10 cellular contexts compared by ENCODE assay signal in the genomic region with DNA sequence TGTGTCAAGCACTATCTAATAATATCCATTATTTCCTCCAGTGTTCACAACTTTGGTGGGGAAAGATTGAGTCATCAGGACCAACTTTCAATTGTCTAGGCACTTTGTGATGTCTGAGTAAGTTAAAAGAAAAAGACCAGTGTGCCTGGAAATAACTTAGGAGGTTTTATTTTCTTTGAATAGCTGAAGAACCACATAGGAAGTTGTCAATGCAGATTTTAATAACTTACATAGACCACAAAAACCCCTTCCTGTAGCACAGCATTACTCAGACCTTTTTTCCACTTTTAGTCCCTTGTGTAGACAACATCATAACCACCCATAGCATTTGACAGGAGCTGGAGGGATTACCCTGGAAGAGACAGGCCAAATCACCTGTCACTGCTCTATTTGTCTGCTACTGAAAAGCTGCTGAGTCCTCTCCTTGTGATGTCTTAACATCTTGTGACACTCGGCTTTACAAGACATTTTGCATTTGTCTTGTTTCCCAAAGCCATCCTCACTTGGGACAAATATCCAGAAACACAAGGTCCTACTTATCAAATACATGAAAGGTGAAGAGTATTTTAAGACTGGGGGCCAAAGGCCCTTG.
DNase-seq lines count a peak whose midpoint lies in the region; ATAC-seq and TF ChIP-seq lines count a peak whose summit lies in the region.
"Had no signal": no experiment of that assay in that cellular context is flagged by ENCODE, and none has a peak within 500 bp of the region (broad histone marks: within the 10 kb centered on the region; RNA-seq: fewer than 3 reads in every experiment).

No MANE protein-coding gene starts in this region.

- H3K36me3 ChIP-seq in left ventricle myocardium inferior = no peaks in the 10 kb centered on the region

- peaks cover 10% of the 10 kb centered on the region for H3K9me3 ChIP-seq in left ventricle myocardium inferior (replicated peaks)

- H3K27me3 ChIP-seq in left ventricle myocardium inferior (ENCODE audit: low read depth) = no peaks in the 10 kb centered on the region

- peaks cover 17% of the 10 kb centered on the region for H3K4me1 Mint-ChIP-seq in activated CD4-positive, alpha-beta T cell treated with anti-CD3 and anti-CD28 coated beads, Interleukin-2, amount 10 ng/mL, durations not matched to agents 24 days and 14 days

- H3K4me3 ChIP-seq in left ventricle myocardium inferior = no peak overlapping the region

- no peak for TF ChIP-seq CTCF in left ventricle myocardium inferior (IDR thresholded peaks at IDR 0.05; ENCODE audit: borderline replicate concordance)

- H3K27me3 Mint-ChIP-seq in activated CD4-positive, alpha-beta T cell treated with anti-CD3 and anti-CD28 coated beads, Interleukin-2, amount 10 ng/mL, durations not matched to agents 24 days and 14 days = peaks cover 4% of the 10 kb centered on the region

- H3K4me1 ChIP-seq in left ventricle myocardium inferior = no peaks in the 10 kb centered on the region

- peaks cover 10% of the 10 kb centered on the region for H3K9me3 Mint-ChIP-seq in activated CD4-positive, alpha-beta T cell treated with anti-CD3 and anti-CD28 coated beads, Interleukin-2, amount 10 ng/mL, durations not matched to agents 24 days and 14 days

- ATAC-seq in HG02610 (IDR thresholded peaks at IDR 0.05; ENCODE audit: unreplicated experiment) (peak; percentile 98), HG03558 (IDR thresholded peaks at IDR 0.05; ENCODE audit: extremely low read depth, unreplicated experiment) (peak; percentile 97)

- peak; percentile 65 for DNase-seq in activated CD4-positive, alpha-beta T cell treated with anti-CD3 and anti-CD28 coated beads, Interleukin-2, amount 10 ng/mL, durations not matched to agents 24 days and 14 days
- DNase-seq in activated CD4-positive, alpha-beta T cell treated with anti-CD3 and anti-CD28 coated beads for 48 hours = no peak
- peak; percentile 12 for DNase-seq in renal cortical epithelial cell (ENCODE audit: low read depth)
- no peak for DNase-seq in kidney glomerular epithelial cell (lab: John Stamatoyannopoulos, UW)
- no peak for DNase-seq in left ventricle myocardium inferior
- DNase-seq in GM19240 (ENCODE audit: insufficient read length, low spot score) = no peak
- DNase-seq: activated CD8-positive, alpha-beta memory T cell treated with anti-CD3 and anti-CD28 coated beads for 24 hours had no signal

- peak overlapping the region; percentile 32 for H3K27ac Mint-ChIP-seq in activated CD4-positive, alpha-beta T cell treated with anti-CD3 and anti-CD28 coated beads, Interleukin-2, amount 10 ng/mL, durations not matched to agents 24 days and 14 days

- intact Hi-C loops in activated CD4-positive, alpha-beta T cell treated with anti-CD3 and anti-CD28 coated beads, Interleukin-2, amount 10 ng/mL, durations not matched to agents 24 days and 14 days (cut with micrococcal nuclease) = no loop called here
- intact Hi-C loops in left ventricle myocardium inferior (cut with micrococcal nuclease) = no loop called here

- H3K4me3 Mint-ChIP-seq in activated CD4-positive, alpha-beta T cell treated with anti-CD3 and anti-CD28 coated beads, Interleukin-2, amount 10 ng/mL, durations not matched to agents 24 days and 14 days = peak overlapping the region; percentile 29

- H3K27ac ChIP-seq in left ventricle myocardium inferior (replicated peaks) = no peak overlapping the region
- H3K27ac ChIP-seq: RWPE1 had no signal

- no peaks in the 10 kb centered on the region for H3K36me3 Mint-ChIP-seq in activated CD4-positive, alpha-beta T cell treated with anti-CD3 and anti-CD28 coated beads, Interleukin-2, amount 10 ng/mL, durations not matched to agents 24 days and 14 days (ENCODE audit: low read depth)

Comparison
In these comparisons a context has a peak if more than half of its experiments do, and no peak if none do; other contexts are left out.
1. DNase-seq: peak in activated CD4-positive, alpha-beta T cell treated with anti-CD3 and anti-CD28 coated beads, Interleukin-2, amount 10 ng/mL, durations not matched to agents 24 days and 14 days (single experiment) and renal cortical epithelial cell (single experiment); none in activated CD4-positive, alpha-beta T cell treated with anti-CD3 and anti-CD28 coated beads for 48 hours (single experiment), kidney glomerular epithelial cell (single experiment), left ventricle myocardium inferior (single experiment) and GM19240 (single experiment).